ENCODE assay signal across 22 cellular contexts in the genomic region with DNA sequence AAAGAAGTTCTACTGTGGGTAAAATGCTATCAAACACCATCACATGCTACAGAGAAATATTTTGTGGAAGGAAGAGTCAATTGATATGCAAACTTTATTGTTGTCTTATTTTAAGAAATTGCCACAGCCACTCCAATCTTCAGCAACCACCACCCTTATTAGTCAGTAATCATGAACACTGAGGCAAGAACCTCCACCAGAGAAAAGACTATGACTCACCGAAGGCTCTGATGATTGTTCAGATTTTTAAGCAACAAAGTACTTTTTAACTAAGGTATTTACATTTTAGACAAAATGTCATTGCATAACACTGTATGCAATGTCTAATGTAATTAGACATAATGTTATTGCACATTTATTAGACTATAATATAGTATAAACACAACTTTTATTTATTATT. TPM values are rescaled to one million over a fixed set of nuclear protein-coding genes. Genes with fewer than 3 reads are reported as not detected.
DNase-seq lines count a peak whose midpoint lies in the region; ATAC-seq, FAIRE-seq and TF ChIP-seq lines count a peak whose summit lies in the region.
"Had no signal": no experiment of that assay in that cellular context is flagged by ENCODE, and none has a peak within 500 bp of the region (broad histone marks: within the 10 kb centered on the region; RNA-seq: fewer than 3 reads in every experiment).

No MANE protein-coding gene starts in this region.

- DNase-seq in AG09309 (ENCODE audit: low read depth), result peak; percentile 28
- peak; percentile 55 for DNase-seq in NCI-H226
- DNase-seq in endothelial cell (ENCODE audit: low spot score), result no peak
- no peak for DNase-seq in left lung
- DNase-seq in left ventricle myocardium inferior, result no peak
- DNase-seq in posterior cingulate gyrus, result no peak
- DNase-seq in activated naive CD8-positive, alpha-beta T cell treated with anti-CD3 and anti-CD28 coated beads for 36 hours, result no peak
- DNase-seq in kidney, result no peak
- DNase-seq: activated CD8-positive, alpha-beta memory T cell treated with anti-CD3 and anti-CD28 coated beads, Interleukin-2, amount 10 ng/mL, durations not matched to agents 7 days and 5 days; activated naive CD4-positive, alpha-beta T cell treated with anti-CD3 and anti-CD28 coated beads, Interleukin-2, amount 10 ng/mL, durations not matched to agents 7 days and 5 days; cerebellar nuclear complex; DND-41; immature natural killer cell; NCI-H1694; NK-92 treated with Interleukin-12 subunit alpha and Interleukin-12 subunit beta, amount 100 ng/mL, for 24 hours; SK-N-SH; stimulated activated CD4-positive, alpha-beta T cell treated with anti-CD3 and anti-CD28 coated beads, Interleukin-2, amount 100 ng/mL, for 24 hours; upper lobe of left lung had no signal

- H3K27me3 Mint-ChIP-seq in endothelial cell (ENCODE audit: unreplicated experiment), result no peaks in the 10 kb centered on the region
- no peaks in the 10 kb centered on the region for H3K27me3 Mint-ChIP-seq in activated naive CD8-positive, alpha-beta T cell treated with anti-CD3 and anti-CD28 coated beads for 36 hours
- H3K27me3 Mint-ChIP-seq: activated CD8-positive, alpha-beta memory T cell treated with anti-CD3 and anti-CD28 coated beads, Interleukin-2, amount 10 ng/mL, durations not matched to agents 7 days and 5 days; activated naive CD4-positive, alpha-beta T cell treated with anti-CD3 and anti-CD28 coated beads, Interleukin-2, amount 10 ng/mL, durations not matched to agents 7 days and 5 days had no signal

- peak overlapping the region; percentile 25 for H3K4me3 Mint-ChIP-seq in endothelial cell (ENCODE audit: unreplicated experiment)
- H3K4me3 Mint-ChIP-seq in activated naive CD8-positive, alpha-beta T cell treated with anti-CD3 and anti-CD28 coated beads for 36 hours, result no peak overlapping the region
- H3K4me3 Mint-ChIP-seq: activated CD8-positive, alpha-beta memory T cell treated with anti-CD3 and anti-CD28 coated beads, Interleukin-2, amount 10 ng/mL, durations not matched to agents 7 days and 5 days; activated naive CD4-positive, alpha-beta T cell treated with anti-CD3 and anti-CD28 coated beads, Interleukin-2, amount 10 ng/mL, durations not matched to agents 7 days and 5 days; CD14-positive monocyte; immature natural killer cell had no signal

- TF ChIP-seq CTCF in AG09309 (IDR thresholded peaks at IDR 0.05; ENCODE audit: control insufficient read depth, insufficient read depth, low read depth, low read length, missing control alignments) (no peak), endothelial cell (IDR thresholded peaks at IDR 0.05; ENCODE audit: unreplicated experiment) (no peak), left lung (IDR thresholded peaks at IDR 0.05) (no peak), left ventricle myocardium inferior (IDR thresholded peaks at IDR 0.05; ENCODE audit: borderline replicate concordance) (no peak), kidney (IDR thresholded peaks at IDR 0.05; ENCODE audit: borderline replicate concordance, extremely low read depth, insufficient read depth) (no peak)

- peaks cover 20% of the 10 kb centered on the region for H3K9me3 Mint-ChIP-seq in endothelial cell (ENCODE audit: unreplicated experiment)
- peaks cover 18% of the 10 kb centered on the region for H3K9me3 Mint-ChIP-seq in activated naive CD8-positive, alpha-beta T cell treated with anti-CD3 and anti-CD28 coated beads for 36 hours

- no peaks in the 10 kb centered on the region for H3K4me1 ChIP-seq in left lung
- no peaks in the 10 kb centered on the region for H3K4me1 ChIP-seq in left ventricle myocardium inferior
- H3K4me1 ChIP-seq in kidney (ENCODE audit: control insufficient read depth in 1 of 2, insufficient read depth in 1 of 2, low read depth in 1 of 2, low read length in 2 of 2), result no peaks in the 10 kb centered on the region

- H3K4me3 ChIP-seq in AG09309 (ENCODE audit: control insufficient read depth, low read depth, low read length) (no peak overlapping the region), left lung (no peak overlapping the region), left ventricle myocardium inferior (no peak overlapping the region), kidney (ENCODE audit: low read length in 2 of 2) (no peak overlapping the region)
- H3K4me3 ChIP-seq: upper lobe of left lung had no signal

- no peaks in the 10 kb centered on the region for H3K27me3 ChIP-seq in left lung
- H3K27me3 ChIP-seq in left ventricle myocardium inferior (ENCODE audit: low read depth), result no peaks in the 10 kb centered on the region
- H3K27me3 ChIP-seq: upper lobe of left lung had no signal

- H3K27ac Mint-ChIP-seq in endothelial cell (ENCODE audit: unreplicated experiment), result no peak overlapping the region
- no peak overlapping the region for H3K27ac Mint-ChIP-seq in activated naive CD8-positive, alpha-beta T cell treated with anti-CD3 and anti-CD28 coated beads for 36 hours
- H3K27ac Mint-ChIP-seq: activated CD8-positive, alpha-beta memory T cell treated with anti-CD3 and anti-CD28 coated beads, Interleukin-2, amount 10 ng/mL, durations not matched to agents 7 days and 5 days; activated naive CD4-positive, alpha-beta T cell treated with anti-CD3 and anti-CD28 coated beads, Interleukin-2, amount 10 ng/mL, durations not matched to agents 7 days and 5 days; CD14-positive monocyte; immature natural killer cell had no signal

- H3K36me3 ChIP-seq in left lung (no peaks in the 10 kb centered on the region), left ventricle myocardium inferior (peaks cover 15% of the 10 kb centered on the region), kidney (ENCODE audit: control insufficient read depth in 1 of 2, insufficient read depth in 2 of 2, low read length in 2 of 2) (no peaks in the 10 kb centered on the region)
- H3K36me3 ChIP-seq: upper lobe of left lung had no signal

- no peak overlapping the region for H3K27ac ChIP-seq in left lung
- H3K27ac ChIP-seq in left ventricle myocardium inferior (replicated peaks), result no peak overlapping the region
- no peak overlapping the region for H3K27ac ChIP-seq in kidney (ENCODE audit: low read depth in 2 of 2, low read length in 2 of 2)

- no peaks in the 10 kb centered on the region for H3K4me1 Mint-ChIP-seq in endothelial cell (ENCODE audit: unreplicated experiment)
- H3K4me1 Mint-ChIP-seq in activated naive CD8-positive, alpha-beta T cell treated with anti-CD3 and anti-CD28 coated beads for 36 hours, result no peaks in the 10 kb centered on the region
- H3K4me1 Mint-ChIP-seq: activated CD8-positive, alpha-beta memory T cell treated with anti-CD3 and anti-CD28 coated beads, Interleukin-2, amount 10 ng/mL, durations not matched to agents 7 days and 5 days; activated naive CD4-positive, alpha-beta T cell treated with anti-CD3 and anti-CD28 coated beads, Interleukin-2, amount 10 ng/mL, durations not matched to agents 7 days and 5 days; CD14-positive monocyte; immature natural killer cell had no signal

- peaks cover 26% of the 10 kb centered on the region for H3K36me3 Mint-ChIP-seq in endothelial cell (ENCODE audit: low read depth, unreplicated experiment)
- H3K36me3 Mint-ChIP-seq in activated naive CD8-positive, alpha-beta T cell treated with anti-CD3 and anti-CD28 coated beads for 36 hours, result peaks cover 22% of the 10 kb centered on the region

- no peak for FAIRE-seq in kidney (lab: Jason Lieb, UNC)
- FAIRE-seq: frontal cortex, GM12892, GM19239 had no signal

- intact Hi-C loops in left lung (cut with DNase I), result no loop called here
- intact Hi-C loops in left ventricle myocardium inferior (cut with micrococcal nuclease), result no loop called here
- intact Hi-C loops in posterior cingulate gyrus (cut with DNase I), result no loop called here
- intact Hi-C loops in kidney (cut with DNase I), result no loop called here

- H3K9me3 ChIP-seq in left lung (peaks cover 6 to 31% of the 10 kb centered on the region in 2 donors), left ventricle myocardium inferior (replicated peaks) (peaks cover 21% of the 10 kb centered on the region), kidney (ENCODE audit: control insufficient read depth in 1 of 2, low read length in 2 of 2) (peaks cover 6 to 13% of the 10 kb centered on the region in 2 donors)

- no peak overlapping the region for H3K9ac ChIP-seq in kidney (ENCODE audit: low read length in 2 of 2)
- H3K9ac ChIP-seq: SK-N-SH had no signal

- peak; percentile 66 for ATAC-seq in left lung
- ATAC-seq: activated CD8-positive, alpha-beta memory T cell treated with anti-CD3 and anti-CD28 coated beads, Interleukin-2, amount 10 ng/mL, durations not matched to agents 7 days and 5 days had no signal

RNA-seq across cellular contexts. Expression of a gene that starts 26.2 kb away (rescaled TPM):
- total RNA-seq in endothelial cell (ENCODE audit: unreplicated experiment) (9.1 TPM), left lung (10 to 100 TPM in 1 of 2 donors, 1 to 10 TPM in 1; 7.3 to 24.9 TPM), left ventricle myocardium inferior (0.25 TPM), kidney (12.4 TPM)
- not detected for total RNA-seq in activated naive CD8-positive, alpha-beta T cell treated with anti-CD3 and anti-CD28 coated beads for 36 hours
- polyA plus RNA-seq in kidney (ENCODE audit: insufficient read depth, low read depth, low replicate concordance), result 10.7 TPM
- total RNA-seq: activated CD8-positive, alpha-beta memory T cell treated with anti-CD3 and anti-CD28 coated beads, Interleukin-2, amount 10 ng/mL, durations not matched to agents 7 days and 5 days had no signal

RNA-seq across cellular contexts. Expression of a gene that starts 28.4 kb away (rescaled TPM):
- 254 TPM for total RNA-seq in endothelial cell (ENCODE audit: unreplicated experiment)
- 10 to 100 TPM; 21.7 to 25.6 TPM for total RNA-seq in left lung
- 9.8 TPM for total RNA-seq in left ventricle myocardium inferior
- 1 to 10 TPM; 4.4 to 4.5 TPM for total RNA-seq in activated naive CD8-positive, alpha-beta T cell treated with anti-CD3 and anti-CD28 coated beads for 36 hours
- total RNA-seq in kidney, result 24.5 TPM
- 20.7 TPM for polyA plus RNA-seq in kidney (ENCODE audit: insufficient read depth, low read depth, low replicate concordance)

RNA-seq across cellular contexts. Expression of a gene that starts 53.1 kb away (rescaled TPM):
- total RNA-seq in endothelial cell (ENCODE audit: unreplicated experiment) (43.5 TPM), left lung (10 to 100 TPM; 46.8 to 48.7 TPM), left ventricle myocardium inferior (10.4 TPM), kidney (30.0 TPM)
- total RNA-seq in activated naive CD8-positive, alpha-beta T cell treated with anti-CD3 and anti-CD28 coated beads for 36 hours, result 10 to 100 TPM; 15.3 to 15.9 TPM
- polyA plus RNA-seq in kidney (ENCODE audit: insufficient read depth, low read depth, low replicate concordance), result 27.1 TPM

Comparison
In these comparisons a context has a peak if more than half of its experiments do, and no peak if none do; other contexts are left out.
1. DNase-seq: peak in AG09309 (single experiment) and NCI-H226 (single experiment); none in endothelial cell (single experiment), left lung (0 of 2), left ventricle myocardium inferior (single experiment), posterior cingulate gyrus (0 of 10), activated naive CD8-positive, alpha-beta T cell treated with anti-CD3 and anti-CD28 coated beads for 36 hours (single experiment) and kidney (single experiment).